ENCODE assay signal across 8 cellular contexts in genomic region chr2:25362049-25362563, GRCh38. TPM values are rescaled to one million over a fixed set of nuclear protein-coding genes. Genes with fewer than 3 reads are reported as not detected.
A peak's percentile ranks its signal among the peaks of the same experiment; 100 is the strongest.
DNase-seq lines count a peak whose midpoint lies in the region; ATAC-seq, FAIRE-seq and TF ChIP-seq lines count a peak whose summit lies in the region.

No MANE protein-coding gene starts in this region.

- H3K9me3 ChIP-seq in WERI-Rb-1 (ENCODE audit: severe bottlenecking) (peaks cover 3% of the 10 kb centered on the region), spleen (no peaks in the 10 kb centered on the region)

- WGBS in spleen, 5 donors: 0 to 1% (median 1%) methylated on average over 18 of the region's 18 CpGs

- H3K36me3 ChIP-seq in WERI-Rb-1 (no peaks in the 10 kb centered on the region), bronchial epithelial cell (ENCODE audit: control insufficient read depth, insufficient read depth, low read length) (no peaks in the 10 kb centered on the region), spleen (no peaks in the 10 kb centered on the region)

- CTCF ChIA-PET in AG04449 (lab: Yijun Ruan, JAX): interaction anchor here (0.6 to 6.5 kb wide), 63 partner anchors 12 to 417 kb away, joined by 3 to 184 read pairs (median 5); partner anchors contain the start of gene DNMT3A

- DNase-seq in AG04449 (ENCODE audit: low read depth, low spot score): peak; percentile 31
- DNase-seq in NCI-H2171 treated with DMSO at 0.1 percent for 48 hours (lab: John Stamatoyannopoulos, UW): peak; percentile 98
- peak; percentile 81 for DNase-seq in WERI-Rb-1
- peak; percentile 83 for DNase-seq in bronchial epithelial cell (ENCODE audit: low read depth)
- DNase-seq in iris pigment epithelial cell (ENCODE audit: low read depth): peak; percentile 84
- peak; percentile 97 for DNase-seq in spleen

- TF ChIP-seq POLR2A in spleen (IDR thresholded peaks at IDR 0.05): peak; percentile 31 to 82 (median 78)

- no peak for FAIRE-seq in bronchial epithelial cell (lab: Jason Lieb, UNC)

- intact Hi-C loops in spleen (cut with DNase I; ENCODE audit: low total_unique reads): loop anchor here (10.0 kb wide), 1 partner anchor 163 kb away; no protein-coding TSS in a partner anchor

- H3K27ac ChIP-seq in WERI-Rb-1 (no peak overlapping the region), spleen (peak overlapping the region; percentile 75 to 93 (median 88))

- H3K27me3 ChIP-seq in WERI-Rb-1 (ENCODE audit: insufficient read depth, low read depth, severe bottlenecking) (no peaks in the 10 kb centered on the region), bronchial epithelial cell (ENCODE audit: control insufficient read depth, insufficient read depth, low read length) (no peaks in the 10 kb centered on the region), spleen (replicated peaks in 1 of 7) (no peaks in the 10 kb centered on the region)

- peaks cover 0 to 31% (median 15%) of the 10 kb centered on the region in 6 donors for H3K4me1 ChIP-seq in spleen

- TF ChIP-seq CTCF in AG04449 (IDR thresholded peaks at IDR 0.05; ENCODE audit: insufficient read depth, low read length, missing control alignments): peak; percentile 95
- peak; percentile 88 for TF ChIP-seq CTCF in WERI-Rb-1 (IDR thresholded peaks at IDR 0.05; ENCODE audit: low read depth, low read length)
- peak; percentile 96 for TF ChIP-seq CTCF in bronchial epithelial cell (IDR thresholded peaks at IDR 0.05; ENCODE audit: insufficient read depth, low read length, severe bottlenecking)
- TF ChIP-seq CTCF in spleen (IDR thresholded peaks at IDR 0.05 in 8 of 11, conservative IDR thresholded peaks at IDR 0.05 in 3 of 11): peak; percentile 95 to 100 (median 99)

- ATAC-seq in GM18870 (IDR thresholded peaks at IDR 0.05; ENCODE audit: unreplicated experiment) (peak; percentile 83), HG03103 (IDR thresholded peaks at IDR 0.05; ENCODE audit: low read depth, unreplicated experiment) (peak; percentile 78)

- POLR2A ChIA-PET in AG04449 (lab: Yijun Ruan, JAX): no interaction called here

- H3K4me3 ChIP-seq in AG04449 (ENCODE audit: low read depth, low read length): peak overlapping the region; percentile 44
- H3K4me3 ChIP-seq in WERI-Rb-1 (ENCODE audit: low read depth, low read length): no peak overlapping the region
- peak overlapping the region; percentile 31 for H3K4me3 ChIP-seq in bronchial epithelial cell (ENCODE audit: low read depth, low read length)
- peak overlapping the region; percentile 33 to 73 (median 46) for H3K4me3 ChIP-seq in spleen

RNA-seq across cellular contexts. Expression of gene DNMT3A, which starts 20.4 kb away (rescaled TPM):
- total RNA-seq in bronchial epithelial cell: 12.9 and 21.3 TPM in 2 replicates
- total RNA-seq in spleen: 10 to 100 TPM; 28.4 to 64.6 (median 42.0) TPM
- 10 to 100 TPM in 2 of 3 donors, 1 to 10 TPM in 1; 9.0 to 17.1 (median 10.5) TPM for polyA plus RNA-seq in spleen

Comparison
In these comparisons a context has a peak if more than half of its experiments do, and no peak if none do; other contexts are left out.
1. DNase-seq: peak in every context shown above with its lines; median percentile 98 in NCI-H2171 treated with DMSO at 0.1 percent for 48 hours; 97 in spleen; 84 in iris pigment epithelial cell; 83 in bronchial epithelial cell; 81 in WERI-Rb-1; 31 in AG04449.